9 cellular contexts compared by ENCODE assay signal in the genomic region with DNA sequence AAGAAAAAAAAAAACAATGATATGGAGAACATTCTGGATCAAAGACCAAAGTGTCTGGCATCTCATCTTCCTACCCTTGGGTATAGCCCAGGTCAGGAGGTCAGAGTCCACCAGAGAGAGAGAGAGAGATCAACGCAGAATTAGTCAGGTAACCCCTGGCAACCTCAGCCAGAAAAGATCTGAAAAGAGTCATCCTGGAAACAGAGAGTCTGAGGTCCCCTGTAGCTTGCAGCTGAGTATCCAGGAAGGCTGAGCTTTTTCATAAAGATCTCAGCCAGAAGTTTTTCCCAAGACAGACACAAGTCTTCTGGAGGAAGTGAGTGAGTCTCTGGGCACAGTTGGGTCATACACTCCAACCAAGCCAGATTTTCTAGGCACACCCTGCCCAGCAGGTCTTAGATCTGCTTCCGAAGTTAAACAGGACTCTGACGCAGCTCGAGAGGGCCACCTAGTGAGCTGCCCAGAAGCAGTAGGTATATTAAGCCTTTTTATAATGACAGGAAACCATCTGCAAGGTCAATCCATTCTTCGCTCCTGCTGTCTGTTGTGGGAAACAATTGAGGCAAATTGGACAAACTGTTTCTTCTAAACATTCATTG. TPM values are rescaled to one million over a fixed set of nuclear protein-coding genes. Genes with fewer than 3 reads are reported as not detected.
DNase-seq lines count a peak whose midpoint lies in the region; ATAC-seq and TF ChIP-seq lines count a peak whose summit lies in the region.
"Had no signal": no experiment of that assay in that cellular context is flagged by ENCODE, and none has a peak within 500 bp of the region (broad histone marks: within the 10 kb centered on the region; RNA-seq: fewer than 3 reads in every experiment).

No MANE protein-coding gene starts in this region.

- no peaks in the 10 kb centered on the region for H3F3A ChIP-seq in Loucy (ENCODE audit: low read depth)

- H3K36me3 ChIP-seq in Loucy (ENCODE audit: insufficient read depth, low read length) (no peaks in the 10 kb centered on the region), mammary epithelial cell (ENCODE audit: insufficient read depth, low read length) (no peaks in the 10 kb centered on the region)

- H2AFZ ChIP-seq in Loucy (ENCODE audit: low read length): peak overlapping the region; percentile 73
- peak overlapping the region; percentile 66 for H2AFZ ChIP-seq in mammary epithelial cell (ENCODE audit: low read depth, low read length)

- H3K27me3 ChIP-seq in Loucy (ENCODE audit: insufficient read depth, low read length, poor library complexity, severe bottlenecking) (no peaks in the 10 kb centered on the region), mammary epithelial cell (ENCODE audit: insufficient read depth, low read length) (no peaks in the 10 kb centered on the region)

- H3K4me3 Mint-ChIP-seq in CD14-positive monocyte: no peak overlapping the region
- H3K4me3 Mint-ChIP-seq in T-helper 17 cell: no peak overlapping the region

- no peaks in the 10 kb centered on the region for H3K9me2 ChIP-seq in Loucy (replicated peaks; ENCODE audit: low read depth, low read length)

- H3K27ac Mint-ChIP-seq in CD14-positive monocyte (peak overlapping the region in 2 of 7 donors; percentile 56 to 74), T-helper 17 cell (no peak overlapping the region)

- no peaks in the 10 kb centered on the region for H3K9me3 ChIP-seq in Loucy (ENCODE audit: insufficient read depth, low read depth, low read length)
- no peaks in the 10 kb centered on the region for H3K9me3 ChIP-seq in mammary epithelial cell (replicated peaks; ENCODE audit: insufficient read depth, low read length)
- H3K9me3 ChIP-seq in T-helper 17 cell (ENCODE audit: control insufficient read depth, low read length, poor library complexity, severe bottlenecking): no peaks in the 10 kb centered on the region

- H3K79me2 ChIP-seq in Loucy (ENCODE audit: insufficient read depth, low read length) (no peaks in the 10 kb centered on the region), mammary epithelial cell (ENCODE audit: insufficient read depth, low read length) (no peaks in the 10 kb centered on the region)

- peak; percentile 67 for ATAC-seq in GM19328 (IDR thresholded peaks at IDR 0.05; ENCODE audit: unreplicated experiment)
- ATAC-seq in T-helper 17 cell: no peak

- H3K9ac ChIP-seq in Loucy (ENCODE audit: low read depth, low read length, poor library complexity, severe bottlenecking) (no peak overlapping the region), mammary epithelial cell (ENCODE audit: insufficient read depth, low read length) (no peak overlapping the region)

- DNase-seq in CD14-positive monocyte (ENCODE audit: low spot score) (peak; percentile 45), RKO (ENCODE audit: low spot score) (peak; percentile 68), mammary epithelial cell (peak; percentile 80), inferior parietal cortex (ENCODE audit: extremely low spot score) (peak; percentile 36), T-helper 17 cell (no peak)
- peak; percentile 7 to 11 for DNase-seq in stimulated activated CD4-positive, alpha-beta T cell treated with anti-CD3 and anti-CD28 coated beads, Interleukin-2, amount 100 ng/mL, for 48 hours

- BruUV-seq in mammary epithelial cell (replicated peaks; lab: Mats Ljungman, UMichigan): no TSS peak

- WGBS in mammary epithelial cell (ENCODE audit: low coverage, missing lambda C conversion rate): 2% methylated on average over 4 of the region's 5 CpGs

- H3K4me1 Mint-ChIP-seq in CD14-positive monocyte: peaks cover 4% of the 10 kb centered on the region
- peaks cover 4% of the 10 kb centered on the region for H3K4me1 Mint-ChIP-seq in T-helper 17 cell

- in situ Hi-C loops in mammary epithelial cell (cut with MboI; ENCODE audit: low sequenced_read_pairs in 2 of 2): loop anchor here (5.0 to 10.0 kb wide), 5 partner anchors 60 to 220 kb away; partner anchors contain the start of gene BMX (in 1 of the 2)

- H3K4me1 ChIP-seq in Loucy (ENCODE audit: insufficient read depth, low read length, poor library complexity, severe bottlenecking): peaks cover 5% of the 10 kb centered on the region
- H3K4me1 ChIP-seq in mammary epithelial cell (ENCODE audit: insufficient read depth, low read length): peaks cover 6% of the 10 kb centered on the region

- no peak overlapping the region for H3K4me2 ChIP-seq in Loucy (ENCODE audit: low read depth, low read length, poor library complexity, severe bottlenecking)
- peak overlapping the region; percentile 17 for H3K4me2 ChIP-seq in mammary epithelial cell (ENCODE audit: insufficient read depth, low read depth, low read length)

- intact Hi-C loops in CD14-positive monocyte (cut with micrococcal nuclease) (loop anchor here in 1 of 2 donors (5.0 kb wide), 1 partner anchor 218 kb away; no protein-coding TSS in a partner anchor), mammary epithelial cell (cut with micrococcal nuclease) (loop anchor here (1.0 to 2.0 kb wide), 6 partner anchors 67 to 1106 kb away; partner anchors contain the start of gene PIR)

- H3K36me3 Mint-ChIP-seq in CD14-positive monocyte (no peaks in the 10 kb centered on the region), T-helper 17 cell (ENCODE audit: low read depth) (no peaks in the 10 kb centered on the region)

- dilution Hi-C loops in mammary epithelial cell (cut with HindIII; ENCODE audit: low sequenced_read_pairs): no loop called here

- H3K9me3 Mint-ChIP-seq in CD14-positive monocyte: peaks cover 0 to 1% (median 0%) of the 10 kb centered on the region in 7 donors

- H3K4me3 ChIP-seq in Loucy (ENCODE audit: low read length, poor library complexity, severe bottlenecking) (no peak overlapping the region), mammary epithelial cell (replicated peaks in 1 of 3; ENCODE audit: insufficient read depth in 1 of 3, low read depth in 2 of 3, low read length in 3 of 3) (no peak overlapping the region)

- peak overlapping the region; percentile 20 for H3K27ac ChIP-seq in mammary epithelial cell (ENCODE audit: insufficient read depth, low read depth, low read length)

- CTCF ChIA-PET in mammary epithelial cell (lab: Charles Lee; ENCODE audit: low non-redundant PET): interaction anchor here (0.6 to 0.9 kb wide), 5 partner anchors 54 to 868 kb away, joined by 3 to 5 read pairs (median 4); no protein-coding TSS in a partner anchor

- TF ChIP-seq CTCF in CD14-positive monocyte (IDR thresholded peaks at IDR 0.05): peak; percentile 46
- TF ChIP-seq CTCF in Loucy (conservative IDR thresholded peaks at IDR 0.05; ENCODE audit: low read length): peak; percentile 66
- peak; percentile 91 to 95 for TF ChIP-seq CTCF in mammary epithelial cell (conservative IDR thresholded peaks at IDR 0.05 in 1 of 2, IDR thresholded peaks at IDR 0.05 in 1 of 2; ENCODE audit: extremely low read depth in 1 of 2, insufficient read depth in 1 of 2, low read depth in 1 of 2, low read length in 2 of 2)

- H3K27me3 Mint-ChIP-seq in CD14-positive monocyte (ENCODE audit: low read depth in 3 of 3): peaks cover 1 to 54% (median 2%) of the 10 kb centered on the region in 3 donors
- peaks cover 22% of the 10 kb centered on the region for H3K27me3 Mint-ChIP-seq in T-helper 17 cell

- H4K20me1 ChIP-seq in Loucy (ENCODE audit: insufficient read depth, low read length, poor library complexity, severe bottlenecking) (no peaks in the 10 kb centered on the region), mammary epithelial cell (ENCODE audit: insufficient read depth, low read length) (no peaks in the 10 kb centered on the region)

RNA-seq across cellular contexts. Expression of gene ACE2, which starts 35.7 kb away (rescaled TPM):
- polyA plus RNA-seq in CD14-positive monocyte: not detected
- under 1 TPM; 0.17 to 0.31 TPM for total RNA-seq in mammary epithelial cell
- polyA plus RNA-seq in mammary epithelial cell: 0.12 TPM
- polyA minus RNA-seq in mammary epithelial cell: not detected
- total RNA-seq in T-helper 17 cell: not detected
- total RNA-seq: mononuclear cell had no signal

Comparison
In these comparisons a context has a peak if more than half of its experiments do, and no peak if none do; other contexts are left out.
1. DNase-seq: peak in CD14-positive monocyte (single experiment), RKO (single experiment), mammary epithelial cell (single experiment), inferior parietal cortex (single experiment) and stimulated activated CD4-positive, alpha-beta T cell treated with anti-CD3 and anti-CD28 coated beads, Interleukin-2, amount 100 ng/mL, for 48 hours (2 of 2); none in T-helper 17 cell (0 of 3).
2. Peak in every context shown above with its lines, with median percentiles within 50 percentile points of each other: CTCF ChIP-seq.